ENCODE assay signal across 8 cellular contexts in the genomic region with DNA sequence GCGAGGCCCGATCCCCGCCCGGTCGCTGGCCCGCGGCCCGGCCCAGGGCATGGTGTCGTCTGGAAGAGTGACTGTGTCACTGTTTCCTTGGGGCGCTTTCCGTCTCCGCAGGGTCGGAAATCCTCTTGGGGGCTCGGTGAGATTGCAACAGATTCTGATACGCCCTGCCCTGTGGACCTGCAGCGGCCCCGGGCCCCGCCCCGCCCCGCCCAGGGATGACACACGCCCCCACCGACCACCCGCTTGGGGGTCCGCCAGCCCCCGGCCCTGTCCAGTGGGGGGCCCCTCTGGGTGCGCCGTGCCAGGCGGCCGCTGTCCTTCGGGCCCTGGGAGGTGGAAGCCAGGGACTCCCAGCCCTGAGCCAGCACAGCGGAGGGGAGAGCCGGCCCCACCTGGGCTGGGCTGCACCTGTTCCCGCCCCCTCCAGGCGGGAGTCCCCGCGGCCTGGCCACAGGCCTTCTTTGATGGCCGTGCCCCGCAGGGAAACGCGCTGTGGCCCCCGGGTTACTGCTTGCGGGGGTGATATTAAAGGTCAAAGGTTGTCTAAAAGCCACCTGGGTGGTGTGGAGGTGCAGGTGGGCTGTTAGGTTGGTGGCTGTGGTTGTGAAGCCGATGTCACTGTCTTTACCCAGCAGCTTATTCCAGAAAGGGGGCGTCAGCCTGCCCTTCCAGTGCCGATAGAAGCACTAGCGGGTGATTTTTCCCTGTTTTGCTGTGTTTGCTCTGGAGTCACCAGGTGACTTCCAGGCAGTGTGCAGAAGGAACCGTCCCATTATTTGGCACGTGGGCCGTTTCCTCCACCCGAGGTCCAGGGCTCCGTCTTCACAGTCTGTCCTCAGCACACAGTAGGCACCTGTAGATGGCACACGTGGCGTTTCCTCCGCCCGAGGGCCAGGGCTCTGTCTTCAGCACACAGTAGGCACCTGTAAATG. TPM values are rescaled to one million over a fixed set of nuclear protein-coding genes. Genes with fewer than 3 reads are reported as not detected.
DNase-seq lines count a peak whose midpoint lies in the region; ATAC-seq, FAIRE-seq and TF ChIP-seq lines count a peak whose summit lies in the region.

No MANE protein-coding gene starts in this region.

- H3K27ac ChIP-seq in esophagus muscularis mucosa (replicated peaks in 1 of 4), result peak overlapping the region in 2 of 4 donors; percentile 87 to 91
- peak overlapping the region; percentile 74 to 85 (median 78) for H3K27ac ChIP-seq in pancreas

- H3K27me3 Mint-ChIP-seq in activated CD4-positive, alpha-beta T cell treated with anti-CD3 and anti-CD28 coated beads, Interleukin-2, amount 10 ng/mL, durations not matched to agents 24 days and 14 days, result peaks cover 18% of the 10 kb centered on the region

- H3K36me3 Mint-ChIP-seq in activated CD4-positive, alpha-beta T cell treated with anti-CD3 and anti-CD28 coated beads, Interleukin-2, amount 10 ng/mL, durations not matched to agents 24 days and 14 days (ENCODE audit: low read depth), result no peaks in the 10 kb centered on the region

- TF ChIP-seq POLR2A in esophagus muscularis mucosa (IDR thresholded peaks at IDR 0.05; ENCODE audit: low read depth), result no peak

- H3K27ac Mint-ChIP-seq in activated CD4-positive, alpha-beta T cell treated with anti-CD3 and anti-CD28 coated beads, Interleukin-2, amount 10 ng/mL, durations not matched to agents 24 days and 14 days, result no peak overlapping the region

- H3K4me3 ChIP-seq in esophagus muscularis mucosa (peak overlapping the region; percentile 78 to 85 (median 82)), pancreas (peak overlapping the region; percentile 45 to 92 (median 64))

- intact Hi-C loops in activated CD4-positive, alpha-beta T cell treated with anti-CD3 and anti-CD28 coated beads, Interleukin-2, amount 10 ng/mL, durations not matched to agents 24 days and 14 days (cut with micrococcal nuclease), result loop anchor here (1.0 to 2.0 kb wide), 2 partner anchors 15 to 25 kb away; a partner anchor contains a TSS
- intact Hi-C loops in esophagus muscularis mucosa (cut with DNase I) (loop anchor here (2.0 kb wide), 1 partner anchor 131 kb away; no protein-coding TSS in a partner anchor), pancreas (cut with DNase I) (no loop called here)

- TF ChIP-seq CTCF in GM13976 (IDR thresholded peaks at IDR 0.05; ENCODE audit: borderline replicate concordance, control extremely low read depth, extremely low read depth, insufficient read depth, missing control alignments) (no peak), esophagus muscularis mucosa (IDR thresholded peaks at IDR 0.05) (no peak), pancreas (IDR thresholded peaks at IDR 0.05) (no peak)

- no peak for FAIRE-seq in pancreas (lab: Jason Lieb, UNC)

- no peak for TF ChIP-seq EP300 in esophagus muscularis mucosa (IDR thresholded peaks at IDR 0.05)

- peaks cover 32 to 55% (median 45%) of the 10 kb centered on the region in 4 donors for H3K4me1 ChIP-seq in esophagus muscularis mucosa
- H3K4me1 ChIP-seq in pancreas, result peaks cover 16 to 42% (median 28%) of the 10 kb centered on the region in 3 donors

- ATAC-seq in HG03354 (IDR thresholded peaks at IDR 0.05; ENCODE audit: poor library complexity, severe bottlenecking, unreplicated experiment), result peak; percentile 9
- ATAC-seq in pancreas, result peak; percentile 38 to 70 (median 62)
- no peak for ATAC-seq in GM18520 (IDR thresholded peaks at IDR 0.05; ENCODE audit: unreplicated experiment)
- no peak for ATAC-seq in GM21723 (IDR thresholded peaks at IDR 0.05; ENCODE audit: unreplicated experiment)

- H3K27me3 ChIP-seq in esophagus muscularis mucosa (peaks cover 7 to 30% (median 17%) of the 10 kb centered on the region in 4 donors), pancreas (peaks cover 0 to 5% (median 0%) of the 10 kb centered on the region in 4 donors)

- H3K9me3 ChIP-seq in esophagus muscularis mucosa (no peaks in the 10 kb centered on the region), pancreas (no peaks in the 10 kb centered on the region)

- H3K4me3 Mint-ChIP-seq in activated CD4-positive, alpha-beta T cell treated with anti-CD3 and anti-CD28 coated beads, Interleukin-2, amount 10 ng/mL, durations not matched to agents 24 days and 14 days, result peak overlapping the region; percentile 66

- peaks cover 0 to 4% (median 0%) of the 10 kb centered on the region in 4 donors for H3K36me3 ChIP-seq in esophagus muscularis mucosa
- no peaks in the 10 kb centered on the region for H3K36me3 ChIP-seq in pancreas

- DNase-seq in GM13976 (ENCODE audit: low spot score) (peak; percentile 66), esophagus muscularis mucosa (ENCODE audit: extremely low spot score) (no peak), pancreas (peak; percentile 61 to 89 (median 70)), DMS153 treated with DMSO at 0.1 percent for 48 hours (lab: John Stamatoyannopoulos, UW; ENCODE audit: unreplicated experiment) (no peak)
- DNase-seq in activated CD4-positive, alpha-beta T cell treated with anti-CD3 and anti-CD28 coated beads, Interleukin-2, amount 10 ng/mL, durations not matched to agents 24 days and 14 days, result peak; percentile 79

- H3K4me1 Mint-ChIP-seq in activated CD4-positive, alpha-beta T cell treated with anti-CD3 and anti-CD28 coated beads, Interleukin-2, amount 10 ng/mL, durations not matched to agents 24 days and 14 days, result peaks cover 12% of the 10 kb centered on the region

- in situ Hi-C loops in GM13976 (cut with MboI; ENCODE audit: low sequenced_read_pairs, unreplicated experiment), result loop anchor here (25.0 kb wide), 1 partner anchor 463 kb away; a partner anchor contains a TSS

- WGBS in esophagus muscularis mucosa, result 22% methylated on average over 26 of the region's 55 CpGs
- WGBS in pancreas, 2 donors, result 3 to 6% methylated on average over 33 to 55 of the region's 55 CpGs

- H3K9me3 Mint-ChIP-seq in activated CD4-positive, alpha-beta T cell treated with anti-CD3 and anti-CD28 coated beads, Interleukin-2, amount 10 ng/mL, durations not matched to agents 24 days and 14 days, result no peaks in the 10 kb centered on the region

RNA-seq across cellular contexts. Expression of a gene that starts 0.8 kb away (rescaled TPM):
- total RNA-seq in activated CD4-positive, alpha-beta T cell treated with anti-CD3 and anti-CD28 coated beads, Interleukin-2, amount 10 ng/mL, durations not matched to agents 24 days and 14 days, result 16.6 and 20.9 TPM in 2 replicates
- total RNA-seq in esophagus muscularis mucosa (10 to 100 TPM in 2 of 4 donors, 1 to 10 TPM in 2; 7.0 to 14.1 (median 11.5) TPM), pancreas (10 to 100 TPM; 16.8 to 23.7 (median 19.7) TPM)
- 10 to 100 TPM; 10.8 to 16.0 TPM for polyA plus RNA-seq in pancreas

RNA-seq across cellular contexts. Expression of a gene that starts 4.6 kb away (rescaled TPM):
- not detected in 2 replicates for total RNA-seq in activated CD4-positive, alpha-beta T cell treated with anti-CD3 and anti-CD28 coated beads, Interleukin-2, amount 10 ng/mL, durations not matched to agents 24 days and 14 days
- total RNA-seq in esophagus muscularis mucosa (under 1 TPM in 3 of 4 donors, not detected in 1; 0.19 to 0.42 (median 0.29) TPM), pancreas (under 1 TPM in 3 of 6 donors, not detected in 3; 0.09 to 0.22 (median 0.20) TPM)
- polyA plus RNA-seq in pancreas, result under 1 TPM; 0.07 to 0.08 TPM

RNA-seq across cellular contexts. Expression of a gene that starts 15.8 kb away (rescaled TPM):
- total RNA-seq in activated CD4-positive, alpha-beta T cell treated with anti-CD3 and anti-CD28 coated beads, Interleukin-2, amount 10 ng/mL, durations not matched to agents 24 days and 14 days, result 40.7 and 41.7 TPM in 2 replicates
- total RNA-seq in esophagus muscularis mucosa (1 to 10 TPM in 1 of 4 donors, not detected in 3; 1.5 TPM), pancreas (under 1 TPM in 5 of 6 donors, not detected in 1; 0.16 to 0.82 (median 0.76) TPM)
- polyA plus RNA-seq in pancreas, result 1 to 10 TPM; 1.1 to 1.4 TPM

RNA-seq across cellular contexts. Expression of a gene that starts 38.1 kb away (rescaled TPM):
- total RNA-seq in activated CD4-positive, alpha-beta T cell treated with anti-CD3 and anti-CD28 coated beads, Interleukin-2, amount 10 ng/mL, durations not matched to agents 24 days and 14 days, result 105 and 122 TPM in 2 replicates
- total RNA-seq in esophagus muscularis mucosa (10 to 100 TPM; 42.8 to 85.0 (median 69.0) TPM), pancreas (10 to 100 TPM; 39.9 to 92.3 (median 66.8) TPM)
- polyA plus RNA-seq in pancreas, result 100 to 1,000 TPM in 1 of 2 donors, 10 to 100 TPM in 1; 59.8 to 124 TPM

RNA-seq across cellular contexts. Expression of a gene that starts 44.5 kb away (rescaled TPM):
- 34.1 and 37.5 TPM in 2 replicates for total RNA-seq in activated CD4-positive, alpha-beta T cell treated with anti-CD3 and anti-CD28 coated beads, Interleukin-2, amount 10 ng/mL, durations not matched to agents 24 days and 14 days
- 10 to 100 TPM; 20.0 to 33.2 (median 26.4) TPM for total RNA-seq in esophagus muscularis mucosa
- 10 to 100 TPM in 4 of 6 donors, 1 to 10 TPM in 2; 8.0 to 18.7 (median 10.9) TPM for total RNA-seq in pancreas
- polyA plus RNA-seq in pancreas, result 10 to 100 TPM; 27.7 to 36.3 TPM

Comparison
In these comparisons a context has a peak if more than half of its experiments do, and no peak if none do; other contexts are left out.
1. DNase-seq: peak in GM13976 (single experiment), activated CD4-positive, alpha-beta T cell treated with anti-CD3 and anti-CD28 coated beads, Interleukin-2, amount 10 ng/mL, durations not matched to agents 24 days and 14 days (single experiment) and pancreas (6 of 6); none in esophagus muscularis mucosa (single experiment) and DMS153 treated with DMSO at 0.1 percent for 48 hours (single experiment).
2. ATAC-seq: peak in HG03354 (single experiment) and pancreas (4 of 4); none in GM18520 (single experiment) and GM21723 (single experiment).
3. RNA of a gene that starts 15.8 kb away (total RNA-seq): 40.7 to 41.7 TPM in activated CD4-positive, alpha-beta T cell treated with anti-CD3 and anti-CD28 coated beads, Interleukin-2, amount 10 ng/mL, durations not matched to agents 24 days and 14 days; 0.16 to 0.82 TPM in pancreas and 1.5 TPM in esophagus muscularis mucosa; every median in the first group is over 10 times any median in the second.
4. intact Hi-C loops: an anchor here in activated CD4-positive, alpha-beta T cell treated with anti-CD3 and anti-CD28 coated beads, Interleukin-2, amount 10 ng/mL, durations not matched to agents 24 days and 14 days (1.0 to 2.0 kb wide) and esophagus muscularis mucosa (2.0 kb wide); none called in pancreas.